Comparison of ENCODE assay signal across 17 cellular contexts in the genomic region with DNA sequence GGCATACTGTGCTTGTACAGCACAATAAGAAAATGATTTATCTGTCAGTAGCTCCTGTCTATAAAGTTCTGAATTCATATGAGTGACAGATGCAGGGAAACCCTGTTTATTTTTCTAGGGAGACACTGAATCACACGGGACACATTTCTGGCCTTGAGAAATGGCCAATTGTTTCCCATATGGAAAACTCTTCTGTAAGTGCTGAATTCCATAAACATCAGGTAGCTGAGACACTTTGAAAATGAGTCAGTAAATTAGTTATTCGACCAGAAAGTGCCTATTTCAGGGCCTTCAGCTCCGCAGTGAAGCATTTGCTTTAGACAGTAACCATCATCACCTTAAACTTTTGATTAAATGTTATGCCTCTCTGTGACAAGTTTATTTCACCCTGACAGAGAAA.
DNase-seq lines count a peak whose midpoint lies in the region; ATAC-seq and TF ChIP-seq lines count a peak whose summit lies in the region.
"Had no signal": no experiment of that assay in that cellular context is flagged by ENCODE, and none has a peak within 500 bp of the region (broad histone marks: within the 10 kb centered on the region; RNA-seq: fewer than 3 reads in every experiment).

No MANE protein-coding gene starts in this region.

- CTCF ChIA-PET in MCF 10A (lab: Yijun Ruan, JAX): interaction anchor here (0.7 to 1.1 kb wide), 2 partner anchors 221 to 595 kb away, joined by 3 to 4 read pairs; no protein-coding TSS in a partner anchor
- CTCF ChIA-PET in CD8-positive, alpha-beta T cell (lab: Charles Lee): no interaction called here

- H3K27ac Mint-ChIP-seq in MCF 10A (ENCODE audit: low read depth, unreplicated experiment): no peak overlapping the region
- H3K27ac Mint-ChIP-seq in CD8-positive, alpha-beta T cell: no peak overlapping the region
- H3K27ac Mint-ChIP-seq: CD4-positive, alpha-beta T cell had no signal

- H3K36me3 Mint-ChIP-seq in MCF 10A (ENCODE audit: insufficient read depth, unreplicated experiment): no peaks in the 10 kb centered on the region
- no peaks in the 10 kb centered on the region for H3K36me3 Mint-ChIP-seq in CD8-positive, alpha-beta T cell

- H3K9me3 Mint-ChIP-seq in MCF 10A (ENCODE audit: unreplicated experiment): peaks cover 13% of the 10 kb centered on the region
- H3K9me3 Mint-ChIP-seq in CD8-positive, alpha-beta T cell: peaks cover 4% of the 10 kb centered on the region

- no peaks in the 10 kb centered on the region for H3K4me1 Mint-ChIP-seq in MCF 10A (ENCODE audit: insufficient read depth, unreplicated experiment)
- H3K4me1 Mint-ChIP-seq in CD8-positive, alpha-beta T cell (ENCODE audit: low read depth): no peaks in the 10 kb centered on the region

- no TSS peak for BruUV-seq in MCF 10A (replicated peaks; lab: Mats Ljungman, UMichigan)

- POLR2A ChIA-PET in MCF 10A (lab: Yijun Ruan, JAX): interaction anchor here (0.8 kb wide), 1 partner anchor 158 kb away, joined by 3 read pairs; no protein-coding TSS in a partner anchor
- POLR2A ChIA-PET in CD8-positive, alpha-beta T cell (lab: Charles Lee): interaction anchor here (1.7 kb wide), 1 partner anchor 15 kb away, joined by 3 read pairs; no protein-coding TSS in a partner anchor

- TF ChIP-seq CTCF in MCF 10A (IDR thresholded peaks at IDR 0.05; ENCODE audit: unreplicated experiment) (no peak), breast epithelium (IDR thresholded peaks at IDR 0.05) (no peak)
- no peak for TF ChIP-seq CTCF in CD8-positive, alpha-beta T cell (IDR thresholded peaks at IDR 0.05)

- ATAC-seq in CD8-positive, alpha-beta T cell: no peak
- ATAC-seq: A549 had no signal

- TF ChIP-seq POLR2A in breast epithelium (IDR thresholded peaks at IDR 0.05): no peak

- DNase-seq in MCF 10A (ENCODE audit: unreplicated experiment): peak; percentile 28
- no peak for DNase-seq in breast epithelium (ENCODE audit: low spot score in 2 of 2)
- peak; percentile 47 for DNase-seq in astrocyte of the hippocampus (ENCODE audit: low read depth, low spot score)
- peak; percentile 1 for DNase-seq in kidney tubule cell (ENCODE audit: low spot score)
- no peak for DNase-seq in DMS79 (lab: John Stamatoyannopoulos, UW)
- DNase-seq in CD8-positive, alpha-beta T cell: no peak
- no peak for DNase-seq in RPMI8226
- DNase-seq: AML-193; CD4-positive, alpha-beta T cell; DMS153; DND-41; GM23248; IMR-90 had no signal

- no peaks in the 10 kb centered on the region for H3K27me3 Mint-ChIP-seq in MCF 10A (ENCODE audit: insufficient read depth, unreplicated experiment)
- no peaks in the 10 kb centered on the region for H3K27me3 Mint-ChIP-seq in CD8-positive, alpha-beta T cell (ENCODE audit: low read depth)
- H3K27me3 Mint-ChIP-seq: CD4-positive, alpha-beta T cell had no signal

- H3K36me3 ChIP-seq in breast epithelium: no peaks in the 10 kb centered on the region
- H3K36me3 ChIP-seq in CD8-positive, alpha-beta T cell (ENCODE audit: insufficient read depth, low read length): no peaks in the 10 kb centered on the region
- H3K36me3 ChIP-seq: HAP-1 had no signal

- H3K27me3 ChIP-seq in breast epithelium: no peaks in the 10 kb centered on the region
- H3K27me3 ChIP-seq in CD8-positive, alpha-beta T cell (ENCODE audit: insufficient read depth, low read length): no peaks in the 10 kb centered on the region

- no peak overlapping the region for H3K4me3 Mint-ChIP-seq in MCF 10A (ENCODE audit: unreplicated experiment)
- no peak overlapping the region for H3K4me3 Mint-ChIP-seq in CD8-positive, alpha-beta T cell
- H3K4me3 Mint-ChIP-seq: CD4-positive, alpha-beta T cell had no signal

- no peak overlapping the region for H3K27ac ChIP-seq in breast epithelium
- H3K27ac ChIP-seq in CD8-positive, alpha-beta T cell (ENCODE audit: low read depth, low read length): no peak overlapping the region
- H3K27ac ChIP-seq: 22Rv1, A549, C4-2B, GM23248 had no signal

- no peaks in the 10 kb centered on the region for H3K4me1 ChIP-seq in breast epithelium
- no peaks in the 10 kb centered on the region for H3K4me1 ChIP-seq in CD8-positive, alpha-beta T cell (ENCODE audit: insufficient read depth, low read length)
- H3K4me1 ChIP-seq: A549, HAP-1 had no signal

- intact Hi-C loops in MCF 10A (cut with micrococcal nuclease): no loop called here
- intact Hi-C loops in breast epithelium (cut with DNase I; ENCODE audit: low total_unique reads): loop anchor here (10.0 kb wide), 1 partner anchor 605 kb away; no protein-coding TSS in a partner anchor
- intact Hi-C loops in CD8-positive, alpha-beta T cell (cut with DNase I, micrococcal nuclease): no loop called here

- peaks cover 0 to 16% of the 10 kb centered on the region in 2 donors for H3K9me3 ChIP-seq in breast epithelium
- H3K9me3 ChIP-seq in CD8-positive, alpha-beta T cell (ENCODE audit: low read length): no peaks in the 10 kb centered on the region
- H3K9me3 ChIP-seq: A549, HAP-1 had no signal

- H3K4me3 ChIP-seq in breast epithelium: no peak overlapping the region
- no peak overlapping the region for H3K4me3 ChIP-seq in CD8-positive, alpha-beta T cell (ENCODE audit: low read depth, low read length)
- H3K4me3 ChIP-seq: A549, GM23248, HAP-1 had no signal

Comparison
In these comparisons a context has a peak if more than half of its experiments do, and no peak if none do; other contexts are left out.
1. DNase-seq: peak in MCF 10A (single experiment), astrocyte of the hippocampus (single experiment) and kidney tubule cell (single experiment); none in breast epithelium (0 of 2), DMS79 (single experiment), CD8-positive, alpha-beta T cell (0 of 7) and RPMI8226 (single experiment).